In genomic region chr19:19538077-19538764, GRCh38 we compare ENCODE assay signal across 8 cellular contexts. TPM values are rescaled to one million over a fixed set of nuclear protein-coding genes. Genes with fewer than 3 reads are reported as not detected.
DNase-seq lines count a peak whose midpoint lies in the region; ATAC-seq lines count a peak whose summit lies in the region.

TSS of gene CILP2 (plus strand) at chr19:19538265. CDS start at chr19:19538350, 85 bp downstream.

- DNase-seq in CD1c-positive myeloid dendritic cell (ENCODE audit: extremely low spot score) (peak; percentile 12), HuH-7.5 (ENCODE audit: low spot score) (peak; percentile 78), immature natural killer cell (no peak), GM19240 (ENCODE audit: insufficient read length, low spot score) (no peak), D341Med (ENCODE audit: low spot score) (no peak)
- DNase-seq in stimulated activated naive CD4-positive, alpha-beta T cell treated with Interleukin-2 at 50 U/mL for 16 hours (lab: John Stamatoyannopoulos, UW), result peak; percentile 27

- H3K27me3 Mint-ChIP-seq in activated naive CD4-positive, alpha-beta T cell treated with anti-CD3 and anti-CD28 coated beads, Interleukin-2, amount 50 U/mL, for 24 hours, result no peaks in the 10 kb centered on the region
- H3K27me3 Mint-ChIP-seq in immature natural killer cell (ENCODE audit: low read depth in 3 of 3), result peaks cover 4 to 8% (median 7%) of the 10 kb centered on the region in 3 donors

- H3K4me3 Mint-ChIP-seq in activated naive CD4-positive, alpha-beta T cell treated with anti-CD3 and anti-CD28 coated beads, Interleukin-2, amount 50 U/mL, for 24 hours, result peak within 1 kb of the TSS; percentile 68
- peak within 1 kb of the TSS; percentile 42 to 68 (median 64) for H3K4me3 Mint-ChIP-seq in immature natural killer cell

- ATAC-seq in HG02623 (IDR thresholded peaks at IDR 0.05; ENCODE audit: unreplicated experiment), result no peak

- H3K9me3 Mint-ChIP-seq in activated naive CD4-positive, alpha-beta T cell treated with anti-CD3 and anti-CD28 coated beads, Interleukin-2, amount 50 U/mL, for 24 hours, result no peaks in the 10 kb centered on the region
- H3K9me3 Mint-ChIP-seq in immature natural killer cell, result peaks cover 0 to 3% (median 0%) of the 10 kb centered on the region in 6 donors

- H3K27ac Mint-ChIP-seq in activated naive CD4-positive, alpha-beta T cell treated with anti-CD3 and anti-CD28 coated beads, Interleukin-2, amount 50 U/mL, for 24 hours, result no peak within 1 kb of the TSS
- H3K27ac Mint-ChIP-seq in immature natural killer cell, result peak within 1 kb of the TSS in 1 of 6 donors; percentile 34

- peaks cover 34% of the 10 kb centered on the region for H3K4me1 Mint-ChIP-seq in activated naive CD4-positive, alpha-beta T cell treated with anti-CD3 and anti-CD28 coated beads, Interleukin-2, amount 50 U/mL, for 24 hours
- peaks cover 18 to 27% of the 10 kb centered on the region in 2 donors for H3K4me1 Mint-ChIP-seq in immature natural killer cell

- H3K36me3 Mint-ChIP-seq in activated naive CD4-positive, alpha-beta T cell treated with anti-CD3 and anti-CD28 coated beads, Interleukin-2, amount 50 U/mL, for 24 hours, result no peaks in the 10 kb centered on the region
- H3K36me3 Mint-ChIP-seq in immature natural killer cell, result peaks cover 0 to 3% (median 0%) of the 10 kb centered on the region in 3 donors

RNA-seq across cellular contexts. Expression of gene CILP2, which starts in this region (rescaled TPM):
- polyA plus RNA-seq in immature natural killer cell, result not detected

Comparison
In these comparisons a context has a peak if more than half of its experiments do, and no peak if none do; other contexts are left out.
1. DNase-seq: peak in CD1c-positive myeloid dendritic cell (single experiment), HuH-7.5 (single experiment) and stimulated activated naive CD4-positive, alpha-beta T cell treated with Interleukin-2 at 50 U/mL for 16 hours (single experiment); none in immature natural killer cell (0 of 3), GM19240 (single experiment) and D341Med (single experiment).